Comparison of ENCODE assay signal across 8 cellular contexts in the genomic region with DNA sequence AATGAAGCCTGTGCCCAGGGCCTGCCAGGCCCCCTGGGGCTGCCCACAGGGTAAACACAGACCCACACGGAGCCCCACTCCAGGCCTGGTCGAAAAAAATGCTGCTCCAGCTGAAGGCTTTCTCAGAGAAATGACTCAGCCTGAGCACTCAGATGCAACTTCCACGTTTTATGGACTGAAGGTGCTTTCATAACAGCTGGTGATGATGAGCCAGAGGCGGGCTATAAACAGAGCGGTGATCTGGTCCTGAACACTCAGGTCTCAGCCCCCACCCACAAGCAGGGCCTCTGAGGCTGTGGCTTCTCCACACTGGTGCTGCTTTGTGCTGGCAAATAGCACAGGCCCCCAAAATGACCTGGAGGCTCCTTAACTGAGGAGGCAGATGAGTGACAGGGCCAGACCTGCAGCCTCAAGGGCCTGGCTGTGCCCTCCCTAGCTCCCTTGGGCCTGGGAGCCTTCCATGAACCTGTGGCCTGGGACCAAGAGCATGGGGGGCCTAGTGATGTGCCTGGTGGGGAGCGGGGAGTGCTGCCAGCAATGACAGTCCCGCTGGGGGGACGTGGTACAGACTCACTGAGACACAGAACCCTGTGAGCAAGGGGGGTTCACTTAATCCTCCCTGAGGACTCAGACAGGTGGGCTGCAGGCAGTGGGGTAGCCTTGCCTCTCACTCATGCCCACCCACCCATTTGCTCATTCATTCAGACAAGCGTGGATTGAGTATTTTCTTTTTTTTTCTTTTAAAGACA. TPM values are rescaled to one million over a fixed set of nuclear protein-coding genes. Genes with fewer than 3 reads are reported as not detected.
A peak's percentile ranks its signal among the peaks of the same experiment; 100 is the strongest.
DNase-seq lines count a peak whose midpoint lies in the region; ATAC-seq lines count a peak whose summit lies in the region.

No MANE protein-coding gene starts in this region.

- peak; percentile 82 to 85 for ATAC-seq in activated CD4-positive, CD25-positive, alpha-beta regulatory T cell treated with anti-CD3 and anti-CD28 coated beads, Interleukin-2, amount 50 U/mL, for 24 hours
- peak; percentile 88 for ATAC-seq in GM21825 (IDR thresholded peaks at IDR 0.05; ENCODE audit: unreplicated experiment)
- peak; percentile 48 for ATAC-seq in left colon

- peaks cover 4% of the 10 kb centered on the region for H3K4me1 ChIP-seq in effector memory CD4-positive, alpha-beta T cell (ENCODE audit: control insufficient read depth, insufficient read depth, low read length, poor library complexity, severe bottlenecking)

- peaks cover 62% of the 10 kb centered on the region for H3K4me1 Mint-ChIP-seq in activated CD4-positive, alpha-beta memory T cell treated with anti-CD3 and anti-CD28 coated beads, Interleukin-2, amount 10 ng/mL, durations not matched to agents 7 days and 5 days

- no peak overlapping the region for H3K4me3 ChIP-seq in effector memory CD4-positive, alpha-beta T cell (ENCODE audit: insufficient read depth, low read depth, low read length, poor library complexity, severe bottlenecking)

- in situ Hi-C loops in KBM-7 (cut with MboI; ENCODE audit: low pct_unique_long_range_greater_than_20kb, low sequenced_read_pairs), result no loop called here

- no peaks in the 10 kb centered on the region for H3K9me3 ChIP-seq in effector memory CD4-positive, alpha-beta T cell (ENCODE audit: control insufficient read depth, low read length)

- H3K27me3 ChIP-seq in effector memory CD4-positive, alpha-beta T cell (replicated peaks; ENCODE audit: control insufficient read depth, insufficient read depth, low read length, poor library complexity, severe bottlenecking), result no peaks in the 10 kb centered on the region

- no peaks in the 10 kb centered on the region for H3K27me3 Mint-ChIP-seq in activated CD4-positive, alpha-beta memory T cell treated with anti-CD3 and anti-CD28 coated beads, Interleukin-2, amount 10 ng/mL, durations not matched to agents 7 days and 5 days

- H3K4me3 Mint-ChIP-seq in activated CD4-positive, alpha-beta memory T cell treated with anti-CD3 and anti-CD28 coated beads, Interleukin-2, amount 10 ng/mL, durations not matched to agents 7 days and 5 days, result no peak overlapping the region

- no peak for DNase-seq in activated CD4-positive, CD25-positive, alpha-beta regulatory T cell (lab: John Stamatoyannopoulos, UW)
- DNase-seq in KBM-7 (peak; percentile 50), left colon (no peak), globus pallidus (ENCODE audit: low spot score) (no peak)
- peak; percentile 63 for DNase-seq in activated CD4-positive, alpha-beta memory T cell treated with anti-CD3 and anti-CD28 coated beads, Interleukin-2, amount 10 ng/mL, durations not matched to agents 7 days and 5 days
- no peak for DNase-seq in effector memory CD4-positive, alpha-beta T cell

- CTCF ChIA-PET in activated CD4-positive, alpha-beta memory T cell treated with anti-CD3 and anti-CD28 coated beads, Interleukin-2, amount 10 ng/mL, durations not matched to agents 7 days and 5 days (lab: Charles Lee), result interaction anchor here (0.8 to 2.3 kb wide), 3 partner anchors 16 to 41 kb away, joined by 3 to 9 read pairs (median 3); no protein-coding TSS in a partner anchor

- intact Hi-C loops in left colon (cut with DNase I, micrococcal nuclease), result no loop called here

- peaks cover 34% of the 10 kb centered on the region for H3K36me3 Mint-ChIP-seq in activated CD4-positive, alpha-beta memory T cell treated with anti-CD3 and anti-CD28 coated beads, Interleukin-2, amount 10 ng/mL, durations not matched to agents 7 days and 5 days (ENCODE audit: low read depth)

- no peaks in the 10 kb centered on the region for H3K36me3 ChIP-seq in effector memory CD4-positive, alpha-beta T cell (ENCODE audit: control insufficient read depth, insufficient read depth, low read length)

- no peak overlapping the region for H3K27ac ChIP-seq in effector memory CD4-positive, alpha-beta T cell (ENCODE audit: insufficient read depth, low read length, poor library complexity, severe bottlenecking)

- POLR2A ChIA-PET in activated CD4-positive, alpha-beta memory T cell treated with anti-CD3 and anti-CD28 coated beads, Interleukin-2, amount 10 ng/mL, durations not matched to agents 7 days and 5 days (lab: Charles Lee), result interaction anchor here (0.7 to 2.1 kb wide), 6 partner anchors 13 to 31 kb away, joined by 3 to 11 read pairs (median 4); partner anchors contain the start of gene FURIN

- peak overlapping the region; percentile 85 for H3K27ac Mint-ChIP-seq in activated CD4-positive, alpha-beta memory T cell treated with anti-CD3 and anti-CD28 coated beads, Interleukin-2, amount 10 ng/mL, durations not matched to agents 7 days and 5 days

- H3K9me3 Mint-ChIP-seq in activated CD4-positive, alpha-beta memory T cell treated with anti-CD3 and anti-CD28 coated beads, Interleukin-2, amount 10 ng/mL, durations not matched to agents 7 days and 5 days, result no peaks in the 10 kb centered on the region

RNA-seq across cellular contexts. Expression of gene FURIN, which starts 23.0 kb away (rescaled TPM):
- 100 to 1,000 TPM; 550 to 553 TPM for total RNA-seq in activated CD4-positive, alpha-beta memory T cell treated with anti-CD3 and anti-CD28 coated beads, Interleukin-2, amount 10 ng/mL, durations not matched to agents 7 days and 5 days
- 100 to 1,000 TPM in 1 of 2 donors, 10 to 100 TPM in 1; 74.0 to 101 TPM for total RNA-seq in left colon

RNA-seq across cellular contexts. Expression of gene FES, which starts 38.9 kb away (rescaled TPM):
- 10 to 100 TPM; 31.2 to 32.4 TPM for total RNA-seq in activated CD4-positive, alpha-beta memory T cell treated with anti-CD3 and anti-CD28 coated beads, Interleukin-2, amount 10 ng/mL, durations not matched to agents 7 days and 5 days
- total RNA-seq in left colon, result 1 to 10 TPM; 5.1 to 10.0 TPM

RNA-seq across cellular contexts. Expression of gene MAN2A2, which starts 57.7 kb away (rescaled TPM):
- 100 to 1,000 TPM; 132 to 133 TPM for total RNA-seq in activated CD4-positive, alpha-beta memory T cell treated with anti-CD3 and anti-CD28 coated beads, Interleukin-2, amount 10 ng/mL, durations not matched to agents 7 days and 5 days
- 10 to 100 TPM; 48.4 to 63.7 TPM for total RNA-seq in left colon

Comparison
In these comparisons a context has a peak if more than half of its experiments do, and no peak if none do; other contexts are left out.
1. DNase-seq: peak in KBM-7 (single experiment) and activated CD4-positive, alpha-beta memory T cell treated with anti-CD3 and anti-CD28 coated beads, Interleukin-2, amount 10 ng/mL, durations not matched to agents 7 days and 5 days (single experiment); none in activated CD4-positive, CD25-positive, alpha-beta regulatory T cell (0 of 4), left colon (0 of 2), effector memory CD4-positive, alpha-beta T cell (0 of 3) and globus pallidus (single experiment).
2. RNA of gene FURIN, which starts 23.0 kb away (total RNA-seq): 550 to 553 TPM in activated CD4-positive, alpha-beta memory T cell treated with anti-CD3 and anti-CD28 coated beads, Interleukin-2, amount 10 ng/mL, durations not matched to agents 7 days and 5 days; 74.0 to 101 TPM in left colon; every median in the first group is over 4 times any median in the second.
3. Peak in every context shown above with its lines, with median percentiles within 50 percentile points of each other: ATAC-seq.